In genomic region chr11:124329787-124330478, GRCh38 we compare ENCODE assay signal across 1 cellular context.
TF ChIP-seq lines count a peak whose summit lies in the region.

No MANE protein-coding gene starts in this region.

TF ChIP-seq in H1, 55 proteins besides CTCF, POLR2A, EP300 and RAD21:
- TF ChIP-seq POU5F1 (IDR thresholded peaks at IDR 0.05; ENCODE audit: low read depth, low read length) = no peak
- TF ChIP-seq CEBPB (IDR thresholded peaks at IDR 0.05; ENCODE audit: low read depth, low read length) = no peak
- TF ChIP-seq MAFK (IDR thresholded peaks at IDR 0.05; ENCODE audit: low read depth, low read length) = no peak
- TF ChIP-seq NRF1 (IDR thresholded peaks at IDR 0.05; ENCODE audit: low read depth, low read length) = no peak
- TF ChIP-seq TAF7 (optimal IDR thresholded peaks at IDR 0.05; ENCODE audit: borderline replicate concordance, low read depth, low read length) = no peak
- no peak for TF ChIP-seq POLR2AphosphoS5 (IDR thresholded peaks at IDR 0.05; ENCODE audit: low read depth, low read length)
